Comparison of ENCODE assay signal across 32 cellular contexts in the genomic region with DNA sequence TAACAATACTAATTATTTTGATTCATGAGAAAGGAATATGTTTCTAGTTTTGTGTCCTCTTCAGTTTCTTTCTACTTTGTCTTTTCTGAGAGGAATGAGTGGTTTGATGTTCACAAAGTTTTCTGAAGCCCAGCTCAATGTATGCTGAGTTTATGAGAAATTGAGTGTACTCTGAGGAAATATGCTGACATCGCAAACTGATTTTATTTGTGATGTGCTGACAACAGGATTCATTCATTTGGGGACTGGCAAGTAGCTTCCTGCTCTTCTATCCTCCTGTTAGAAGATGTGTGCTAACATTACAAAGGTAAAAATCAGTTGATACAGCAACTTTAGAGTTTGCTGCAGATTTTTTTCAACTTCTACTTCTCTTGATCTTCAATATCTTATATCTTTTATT.
"Had no signal": no experiment of that assay in that cellular context is flagged by ENCODE, and none has a peak within 500 bp of the region (broad histone marks: within the 10 kb centered on the region; RNA-seq: fewer than 3 reads in every experiment).

No MANE protein-coding gene starts in this region.

- H3K27ac ChIP-seq: ascending aorta, cardiac muscle cell, VCaP had no signal

- H3K9me3 ChIP-seq: ascending aorta had no signal

- H3K4me1 ChIP-seq: ascending aorta had no signal

- H3K36me3 ChIP-seq: ascending aorta, cardiac muscle cell had no signal

- H3K4me3 ChIP-seq: ascending aorta, cardiac muscle cell had no signal

- FAIRE-seq: bronchial epithelial cell, TTC549 had no signal

- H3K27me3 ChIP-seq: ascending aorta, cardiac muscle cell had no signal

- DNase-seq: activated CD4-positive, alpha-beta memory T cell treated with anti-CD3 and anti-CD28 coated beads, Interleukin-2, amount 10 ng/mL, durations not matched to agents 7 days and 5 days; activated CD4-positive, alpha-beta T cell treated with anti-CD3 and anti-CD28 coated beads for 1 hour; activated CD4-positive, alpha-beta T cell treated with anti-CD3 and anti-CD28 coated beads for 36 hours; activated CD4-positive, alpha-beta T cell treated with anti-CD3 and anti-CD28 coated beads for 48 hours; activated CD4-positive, alpha-beta T cell treated with anti-CD3 and anti-CD28 coated beads, Interleukin-2, amount 10 ng/mL, durations not matched to agents 7 days and 5 days; activated CD4-positive, alpha-beta T cell treated with anti-CD3 and anti-CD28 coated beads, Interleukin-2, amount 50 U/mL, for 48 hours; activated CD4-positive, CD25-positive, alpha-beta regulatory T cell; activated CD8-positive, alpha-beta memory T cell treated with anti-CD3 and anti-CD28 coated beads for 24 hours; activated CD8-positive, alpha-beta memory T cell treated with anti-CD3 and anti-CD28 coated beads, Interleukin-2, amount 10 ng/mL, durations not matched to agents 7 days and 5 days; activated CD8-positive, alpha-beta memory T cell treated with anti-CD3 and anti-CD28 coated beads, Interleukin-2, amount 50 U/mL, for 48 hours; activated CD8-positive, alpha-beta T cell treated with anti-CD3 and anti-CD28 coated beads, Interleukin-2, amount 10 ng/mL, durations not matched to agents 7 days and 5 days; activated effector memory CD4-positive, alpha-beta T cell treated with Interleukin-2 at 50 U/mL for 16 hours; activated gamma-delta T cell; activated naive CD4-positive, alpha-beta T cell treated with anti-CD3 and anti-CD28 coated beads, Interleukin-2, amount 10 ng/mL, durations not matched to agents 7 days and 5 days; activated naive CD4-positive, alpha-beta T cell treated with Interleukin-2 at 50 U/mL for 16 hours; activated naive CD8-positive, alpha-beta T cell treated with anti-CD3 and anti-CD28 coated beads, Interleukin-2, amount 10 ng/mL, durations not matched to agents 7 days and 5 days; activated naive CD8-positive, alpha-beta T cell treated with anti-CD3 and anti-CD28 coated beads, Interleukin-2, amount 50 U/mL, for 24 hours; activated T-cell treated with anti-CD3 and anti-CD28 coated beads, Interleukin-2, amount 50 U/mL, for 24 hours; activated T-cell treated with anti-CD3 and anti-CD28 coated beads, Interleukin-2, amount 50 U/mL, for 48 hours; amygdala; anterior cingulate cortex; caudate nucleus; cerebellar nuclear complex; T-helper 2 cell; T-helper 9 cell had no signal

- ATAC-seq: activated CD4-positive, alpha-beta T cell treated with anti-CD3 and anti-CD28 coated beads for 36 hours; activated CD4-positive, CD25-positive, alpha-beta regulatory T cell treated with anti-CD3 and anti-CD28 coated beads, Interleukin-2, amount 50 U/mL, for 24 hours; activated CD8-positive, alpha-beta memory T cell treated with anti-CD3 and anti-CD28 coated beads, Interleukin-2, amount 10 ng/mL, durations not matched to agents 7 days and 5 days; activated CD8-positive, alpha-beta T cell treated with anti-CD3 and anti-CD28 coated beads, Interleukin-2, amount 10 ng/mL, durations not matched to agents 7 days and 5 days; activated naive CD8-positive, alpha-beta T cell treated with anti-CD3 and anti-CD28 coated beads, Interleukin-2, amount 50 U/mL, for 24 hours; WTC11 had no signal
